In the genomic region with DNA sequence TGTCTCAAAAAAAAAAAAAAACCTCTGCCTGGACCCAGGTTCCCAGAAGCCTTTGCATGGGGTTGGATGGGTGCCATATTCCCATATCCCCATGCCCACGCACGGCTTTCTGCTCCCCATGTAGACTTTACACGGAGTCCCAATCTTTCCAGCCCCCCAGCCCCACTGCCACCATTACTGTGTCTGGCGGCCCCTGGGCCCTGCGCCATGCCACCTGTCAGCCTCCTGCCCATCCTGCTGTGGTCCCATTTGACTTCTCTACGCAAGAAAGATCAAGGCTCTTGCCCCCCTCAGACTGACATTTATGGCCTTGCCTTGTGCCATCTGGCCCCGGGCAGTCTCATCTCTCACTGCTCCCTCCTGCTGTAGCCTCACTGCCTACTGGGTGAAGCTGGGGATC, we compare ENCODE assay signal across 15 cellular contexts. TPM values are rescaled to one million over a fixed set of nuclear protein-coding genes. Genes with fewer than 3 reads are reported as not detected.
DNase-seq lines count a peak whose midpoint lies in the region; ATAC-seq, FAIRE-seq and TF ChIP-seq lines count a peak whose summit lies in the region.
"Had no signal": no experiment of that assay in that cellular context is flagged by ENCODE, and none has a peak within 500 bp of the region (broad histone marks: within the 10 kb centered on the region; RNA-seq: fewer than 3 reads in every experiment).

No MANE protein-coding gene starts in this region.

- H3K9me3 ChIP-seq in SK-N-SH (no peaks in the 10 kb centered on the region), Loucy (ENCODE audit: insufficient read depth, low read depth, low read length) (no peaks in the 10 kb centered on the region), body of pancreas (no peaks in the 10 kb centered on the region), pancreas (no peaks in the 10 kb centered on the region), MG63 (no peaks in the 10 kb centered on the region)

- H4K20me1 ChIP-seq in SK-N-SH (ENCODE audit: insufficient read depth) (no peaks in the 10 kb centered on the region), Loucy (ENCODE audit: insufficient read depth, low read length, poor library complexity, severe bottlenecking) (no peaks in the 10 kb centered on the region)

- H3K4me2 ChIP-seq in SK-N-SH (no peak overlapping the region), Loucy (ENCODE audit: low read depth, low read length, poor library complexity, severe bottlenecking) (peak overlapping the region; percentile 59)

- H3F3A ChIP-seq in SK-N-SH (replicated peaks; ENCODE audit: insufficient read depth) (peaks cover 10% of the 10 kb centered on the region), Loucy (ENCODE audit: low read depth) (no peaks in the 10 kb centered on the region)

- H3K27ac ChIP-seq in SK-N-SH (ENCODE audit: low read depth in 2 of 2, low read length in 1 of 2) (peak overlapping the region in 1 of 2 experiments; percentile 56; a peak in 1 of 4 replicates), body of pancreas (peak overlapping the region; percentile 25 to 82 (median 73)), pancreas (peak overlapping the region in 3 of 4 donors; percentile 50 to 69 (median 62))

- TF ChIP-seq RAD21 in SK-N-SH (IDR thresholded peaks at IDR 0.05; ENCODE audit: low read length) = no peak

- H3K4me3 ChIP-seq in SK-N-SH (ENCODE audit: low read depth in 2 of 2, low read length in 1 of 2) (no peak overlapping the region), Loucy (ENCODE audit: low read length, poor library complexity, severe bottlenecking) (peak overlapping the region; percentile 21), body of pancreas (no peak overlapping the region), pancreas (no peak overlapping the region), MG63 (no peak overlapping the region)
- H3K4me3 ChIP-seq: coronary artery had no signal

- ATAC-seq in SK-N-SH treated with all-trans-retinoic acid at 6 μM for 48 hours = no peak
- peak; percentile 4 for ATAC-seq in body of pancreas
- ATAC-seq in pancreas = peak in 2 of 4 donors; percentile 8 to 14

- H3K36me3 ChIP-seq in SK-N-SH (replicated peaks in 1 of 2; ENCODE audit: control insufficient read depth in 1 of 2, insufficient read depth in 2 of 2, low read length in 1 of 2) (peaks cover 12 to 25% of the 10 kb centered on the region in 2 experiments), Loucy (ENCODE audit: insufficient read depth, low read length) (peaks cover 4% of the 10 kb centered on the region; the same call in 1 of the 2 replicates), body of pancreas (replicated peaks in 1 of 2; ENCODE audit: insufficient read depth in 1 of 2, low read depth in 2 of 2) (peaks cover 0 to 12% of the 10 kb centered on the region in 2 donors), pancreas (peaks cover 4 to 13% (median 6%) of the 10 kb centered on the region in 3 donors), MG63 (peaks cover 22% of the 10 kb centered on the region)

- WGBS in SK-N-SH (ENCODE audit: low lambda C conversion rate) = 95% methylated on average over 7 of the region's 7 CpGs
- 59 to 77% methylated on average over 6 to 7 of the region's 7 CpGs for WGBS in body of pancreas, 2 donors
- 68 to 78% methylated on average over 7 of the region's 7 CpGs for WGBS in pancreas, 2 donors

- CTCF ChIA-PET in SK-N-SH (lab: Yijun Ruan, JAX) = interaction anchor here (0.8 to 4.2 kb wide), 3 partner anchors 13 to 380 kb away, joined by 3 to 24 read pairs (median 5); no protein-coding TSS in a partner anchor

- H3K4me1 ChIP-seq in SK-N-SH (ENCODE audit: control insufficient read depth in 1 of 2, insufficient read depth in 2 of 2, low read depth in 1 of 2, low read length in 1 of 2) (peaks cover 12 to 15% of the 10 kb centered on the region in 2 experiments; a peak in 2 of 4 replicates), Loucy (ENCODE audit: insufficient read depth, low read length, poor library complexity, severe bottlenecking) (peaks cover 28% of the 10 kb centered on the region), body of pancreas (peaks cover 29% of the 10 kb centered on the region), pancreas (peaks cover 5 to 7% (median 6%) of the 10 kb centered on the region in 3 donors)

- intact Hi-C loops in body of pancreas (cut with DNase I) (no loop called here), pancreas (cut with DNase I) (no loop called here)

- no peak overlapping the region for H2AFZ ChIP-seq in SK-N-SH (ENCODE audit: low read depth)
- H2AFZ ChIP-seq in Loucy (ENCODE audit: low read length) = no peak overlapping the region

- no peak for TF ChIP-seq EP300 in SK-N-SH (IDR thresholded peaks at IDR 0.05; ENCODE audit: borderline replicate concordance in 1 of 2, low read depth in 1 of 2, low read length in 1 of 2)

- TF ChIP-seq CTCF in SK-N-SH (IDR thresholded peaks at IDR 0.05) (no peak), Loucy (conservative IDR thresholded peaks at IDR 0.05; ENCODE audit: low read length) (no peak), body of pancreas (IDR thresholded peaks at IDR 0.05) (no peak), pancreas (IDR thresholded peaks at IDR 0.05) (no peak)

- H3K27me3 ChIP-seq in SK-N-SH (ENCODE audit: insufficient read depth) (no peaks in the 10 kb centered on the region), Loucy (ENCODE audit: insufficient read depth, low read length, poor library complexity, severe bottlenecking) (no peaks in the 10 kb centered on the region), body of pancreas (no peaks in the 10 kb centered on the region), pancreas (no peaks in the 10 kb centered on the region), MG63 (no peaks in the 10 kb centered on the region)

- H3K79me2 ChIP-seq in SK-N-SH (ENCODE audit: insufficient read depth) (no peaks in the 10 kb centered on the region), Loucy (ENCODE audit: insufficient read depth, low read length) (no peaks in the 10 kb centered on the region)

- no peak for FAIRE-seq in pancreas (lab: Jason Lieb, UNC)
- FAIRE-seq: GM12891, RCC 7860 had no signal

- no peak for TF ChIP-seq POLR2A in body of pancreas (IDR thresholded peaks at IDR 0.05)

- H3K9ac ChIP-seq in SK-N-SH (no peak overlapping the region), Loucy (ENCODE audit: low read depth, low read length, poor library complexity, severe bottlenecking) (no peak overlapping the region)

- POLR2A ChIA-PET in SK-N-SH (lab: Yijun Ruan, JAX) = interaction anchor here (1.3 kb wide), 1 partner anchor 10 kb away, joined by 3 read pairs; no protein-coding TSS in a partner anchor

- DNase-seq in SK-N-SH (no peak), body of pancreas (no peak), pancreas (peak in 1 of 6 donors; percentile 47), iPS-NIHi7 (ENCODE audit: extremely low spot score) (no peak), ecto neural progenitor cell (ENCODE audit: low spot score) (no peak), MG63 (no peak)
- DNase-seq: 8988T; amniotic stem cell; NCI-H187; stimulated activated CD4-positive, alpha-beta T cell treated with anti-CD3 and anti-CD28 coated beads, Interleukin-12 subunit alpha, Interleukin-12 subunit beta, amount 100 ng/mL, for 4 hours had no signal

- H3K9me2 ChIP-seq in SK-N-SH (no peaks in the 10 kb centered on the region), Loucy (replicated peaks; ENCODE audit: low read depth, low read length) (no peaks in the 10 kb centered on the region)

TF ChIP-seq in SK-N-SH treated with all-trans-retinoic acid at 6 μM for 48 hours, 23 proteins besides CTCF, POLR2A, EP300 and RAD21:
- TF ChIP-seq ZFP3 (CRISPR knock-in tag; IDR thresholded peaks at IDR 0.05) = peak; percentile 70
- no peak for TF ChIP-seq BACH2 (CRISPR knock-in tag; IDR thresholded peaks at IDR 0.05; ENCODE audit: borderline replicate concordance)

TF ChIP-seq in SK-N-SH, 30 proteins besides CTCF, POLR2A, EP300 and RAD21 (continues in another document):
- TF ChIP-seq FOXJ3 (CRISPR knock-in tag; IDR thresholded peaks at IDR 0.05) = no peak
- no peak for TF ChIP-seq YY1 (IDR thresholded peaks at IDR 0.05; ENCODE audit: low read depth)
- TF ChIP-seq GABPA (IDR thresholded peaks at IDR 0.05; ENCODE audit: low read depth) = no peak

RNA-seq across cellular contexts. Expression of gene AK1, which starts 6.5 kb away (rescaled TPM):
- polyA plus RNA-seq in SK-N-SH (2012; rRNA removed) (103 and 125 TPM in 2 replicates), pancreas (10 to 100 TPM; 49.5 to 81.7 TPM)
- polyA plus RNA-seq in SK-N-SH (2012; cell fraction: cytosol; rRNA removed) = 65.8 and 85.2 TPM in 2 replicates
- 98.3 and 147 TPM in 2 replicates for polyA plus RNA-seq in SK-N-SH (2012; cell fraction: nucleus; rRNA removed)
- total RNA-seq in body of pancreas (10 to 100 TPM in 1 of 2 donors, 1 to 10 TPM in 1; 8.8 to 23.7 TPM), pancreas (10 to 100 TPM in 4 of 6 donors, 1 to 10 TPM in 2; 8.9 to 18.3 (median 15.2) TPM)
- 36.6 and 69.0 TPM in 2 replicates for total RNA-seq in MG63 (2014; rRNA removed; shearing (Covaris generic); ENCODE audit: low replicate concordance)

RNA-seq across cellular contexts. Expression of gene ST6GALNAC6, which starts 15.4 kb away (rescaled TPM):
- 34.8 and 47.5 TPM in 2 replicates for polyA plus RNA-seq in SK-N-SH (2012; rRNA removed)
- polyA plus RNA-seq in SK-N-SH (2012; cell fraction: cytosol; rRNA removed) = 15.2 and 27.6 TPM in 2 replicates
- polyA plus RNA-seq in SK-N-SH (2012; cell fraction: nucleus; rRNA removed) = 38.6 and 69.7 TPM in 2 replicates
- 10 to 100 TPM; 46.1 to 66.7 TPM for total RNA-seq in body of pancreas
- total RNA-seq in pancreas = 10 to 100 TPM; 20.7 to 31.1 (median 26.0) TPM
- polyA plus RNA-seq in pancreas = 10 to 100 TPM; 30.6 to 35.7 TPM
- 40.5 and 47.3 TPM in 2 replicates for total RNA-seq in MG63 (2014; rRNA removed; shearing (Covaris generic); ENCODE audit: low replicate concordance)

RNA-seq across cellular contexts. Expression of gene ENG, which starts 29.5 kb away (rescaled TPM):
- polyA plus RNA-seq in SK-N-SH (2012; rRNA removed) (8.8 and 18.8 TPM in 2 replicates), pancreas (10 to 100 TPM; 25.8 to 32.9 TPM)
- polyA plus RNA-seq in SK-N-SH (2012; cell fraction: cytosol; rRNA removed) = 8.8 and 16.2 TPM in 2 replicates
- 25.8 and 27.5 TPM in 2 replicates for polyA plus RNA-seq in SK-N-SH (2012; cell fraction: nucleus; rRNA removed)
- total RNA-seq in body of pancreas (10 to 100 TPM; 20.2 to 26.7 TPM), pancreas (10 to 100 TPM in 5 of 6 donors, 1 to 10 TPM in 1; 9.7 to 42.4 (median 13.6) TPM)
- 12.9 and 14.0 TPM in 2 replicates for total RNA-seq in MG63 (2014; rRNA removed; shearing (Covaris generic); ENCODE audit: low replicate concordance)

RNA-seq across cellular contexts. Expression of gene ST6GALNAC4, which starts 32.9 kb away (rescaled TPM):
- polyA plus RNA-seq in SK-N-SH (2012; rRNA removed) (28.4 and 30.2 TPM in 2 replicates), pancreas (10 to 100 TPM; 22.2 to 27.7 TPM)
- 11.0 and 21.1 TPM in 2 replicates for polyA plus RNA-seq in SK-N-SH (2012; cell fraction: cytosol; rRNA removed)
- polyA plus RNA-seq in SK-N-SH (2012; cell fraction: nucleus; rRNA removed) = 29.1 and 30.8 TPM in 2 replicates
- total RNA-seq in body of pancreas (10 to 100 TPM; 36.6 to 63.8 TPM), pancreas (10 to 100 TPM; 25.9 to 66.6 (median 41.3) TPM)
- total RNA-seq in MG63 (2014; rRNA removed; shearing (Covaris generic); ENCODE audit: low replicate concordance) = 4.7 and 26.9 TPM in 2 replicates

RNA-seq across cellular contexts. Expression of gene PIP5KL1, which starts 46.6 kb away (rescaled TPM):
- polyA plus RNA-seq in SK-N-SH (2012; rRNA removed) (4.0 and 6.1 TPM in 2 replicates), pancreas (1 to 10 TPM in 1 of 2 donors, under 1 TPM in 1; 0.80 to 2.5 TPM)
- 1.7 and 2.5 TPM in 2 replicates for polyA plus RNA-seq in SK-N-SH (2012; cell fraction: cytosol; rRNA removed)
- 40.1 and 41.3 TPM in 2 replicates for polyA plus RNA-seq in SK-N-SH (2012; cell fraction: nucleus; rRNA removed)
- total RNA-seq in body of pancreas (1 to 10 TPM; 1.3 to 2.6 TPM), pancreas (1 to 10 TPM; 1.0 to 2.2 (median 1.2) TPM)
- 0.13 TPM in 1 of 2 replicates, not detected in the other for total RNA-seq in MG63 (2014; rRNA removed; shearing (Covaris generic); ENCODE audit: low replicate concordance)
